Comparison of ENCODE assay signal across 1 cellular context in the genomic region with DNA sequence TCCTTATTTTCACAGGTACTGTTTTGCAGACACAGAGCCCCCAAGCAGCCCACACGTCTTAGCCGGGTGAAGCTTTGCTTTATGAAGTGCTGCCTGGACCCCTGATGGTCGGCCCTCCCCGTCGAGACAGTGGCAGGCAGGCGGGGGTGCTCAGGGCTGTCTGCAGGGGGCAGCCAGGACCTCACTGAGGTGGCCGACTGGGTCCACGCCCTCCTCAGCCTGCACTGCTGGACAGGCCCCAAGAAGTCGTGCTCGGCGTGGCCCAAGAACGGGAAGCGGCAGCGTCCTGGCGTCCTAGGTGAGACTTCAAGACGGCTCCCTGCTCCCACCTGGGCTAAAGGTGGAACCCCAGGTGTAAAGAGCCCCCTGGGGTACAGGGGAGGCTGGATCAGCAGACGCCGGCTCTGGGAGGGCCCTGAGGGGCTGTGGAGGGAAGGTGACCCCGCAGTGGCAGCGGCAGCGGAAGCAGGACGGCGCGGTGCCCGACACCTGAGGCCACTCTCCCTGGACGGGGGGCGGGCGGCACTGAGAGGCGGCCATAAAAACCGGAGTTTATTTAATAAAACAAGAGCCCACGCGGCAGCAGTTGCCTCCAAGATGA.
TF ChIP-seq lines count a peak whose summit lies in the region.

No MANE protein-coding gene starts in this region.

TF ChIP-seq in HepG2, 621 proteins besides CTCF, POLR2A, EP300 and RAD21 (continued from another document):
- no peak for TF ChIP-seq ZNF879 (CRISPR knock-in tag; IDR thresholded peaks at IDR 0.05)
- TF ChIP-seq KMT2B (CRISPR knock-in tag; IDR thresholded peaks at IDR 0.05), result no peak
- no peak for TF ChIP-seq EHMT2 (IDR thresholded peaks at IDR 0.05; ENCODE audit: borderline replicate concordance, low read depth, low read length)
- no peak for TF ChIP-seq FOSL2 (CRISPR knock-in tag; IDR thresholded peaks at IDR 0.05)
- TF ChIP-seq HNRNPL (IDR thresholded peaks at IDR 0.05; ENCODE audit: low read depth, low read length), result no peak
- TF ChIP-seq WIZ (CRISPR knock-in tag; IDR thresholded peaks at IDR 0.05), result no peak
- no peak for TF ChIP-seq HES4 (CRISPR knock-in tag; IDR thresholded peaks at IDR 0.05; ENCODE audit: borderline replicate concordance)
- no peak for TF ChIP-seq POLR2AphosphoS5 (IDR thresholded peaks at IDR 0.05; ENCODE audit: low read depth, low read length)
- TF ChIP-seq, protein P1, sequence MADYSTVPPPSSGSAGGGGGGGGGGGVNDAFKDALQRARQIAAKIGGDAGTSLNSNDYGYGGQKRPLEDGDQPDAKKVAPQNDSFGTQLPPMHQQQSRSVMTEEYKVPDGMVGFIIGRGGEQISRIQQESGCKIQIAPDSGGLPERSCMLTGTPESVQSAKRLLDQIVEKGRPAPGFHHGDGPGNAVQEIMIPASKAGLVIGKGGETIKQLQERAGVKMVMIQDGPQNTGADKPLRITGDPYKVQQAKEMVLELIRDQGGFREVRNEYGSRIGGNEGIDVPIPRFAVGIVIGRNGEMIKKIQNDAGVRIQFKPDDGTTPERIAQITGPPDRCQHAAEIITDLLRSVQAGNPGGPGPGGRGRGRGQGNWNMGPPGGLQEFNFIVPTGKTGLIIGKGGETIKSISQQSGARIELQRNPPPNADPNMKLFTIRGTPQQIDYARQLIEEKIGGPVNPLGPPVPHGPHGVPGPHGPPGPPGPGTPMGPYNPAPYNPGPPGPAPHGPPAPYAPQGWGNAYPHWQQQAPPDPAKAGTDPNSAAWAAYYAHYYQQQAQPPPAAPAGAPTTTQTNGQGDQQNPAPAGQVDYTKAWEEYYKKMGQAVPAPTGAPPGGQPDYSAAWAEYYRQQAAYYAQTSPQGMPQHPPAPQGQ (CRISPR knock-in tag; IDR thresholded peaks at IDR 0.05; ENCODE audit: borderline replicate concordance), result no peak
TF ChIP-seq in HepG2: peak in this region for 0.
